In the genomic region with DNA sequence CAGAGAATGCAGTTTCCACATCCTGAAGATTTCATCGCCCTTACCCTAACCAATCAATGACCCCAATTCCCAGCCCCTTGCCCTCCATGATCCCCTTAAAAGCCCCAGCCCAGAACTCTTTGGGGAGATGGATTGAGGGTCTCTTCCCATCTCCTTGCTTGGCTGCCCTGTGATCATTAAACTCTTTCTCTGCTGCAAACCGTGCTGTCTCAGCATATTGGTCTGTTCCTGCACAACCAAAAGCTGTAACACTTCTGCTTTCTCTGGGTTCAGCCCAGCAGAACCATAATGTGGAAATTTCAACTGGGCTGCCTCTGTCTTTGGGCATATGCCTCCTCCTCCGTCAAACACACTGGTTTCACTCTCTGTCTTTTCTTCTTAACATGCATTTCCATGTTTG, we compare ENCODE assay signal across 27 cellular contexts.
"Had no signal": no experiment of that assay in that cellular context is flagged by ENCODE, and none has a peak within 500 bp of the region (broad histone marks: within the 10 kb centered on the region; RNA-seq: fewer than 3 reads in every experiment).

No MANE protein-coding gene starts in this region.

- ATAC-seq: stimulated activated effector memory CD8-positive, alpha-beta T cell treated with anti-CD3 and anti-CD28 coated beads, Interleukin-12 subunit alpha, Interleukin-12 subunit beta, amount 100 ng/mL, for 72 hours; stimulated activated memory B cell treated with anti-CD40 and anti-IgM and Interleukin-4, amounts not matched to agents 10 μg/mL and 1 μg/mL and 100 μg/mL, for 72 hours; stimulated activated naive B cell treated with anti-CD40 and anti-IgM and Interleukin-4, amounts not matched to agents 10 μg/mL and 1 μg/mL and 100 μg/mL, for 72 hours; stimulated activated naive CD8-positive, alpha-beta T cell treated with anti-CD3 and anti-CD28 coated beads, Interleukin-15, amount 100 ng/mL, for 72 hours; stimulated activated naive CD8-positive, alpha-beta T cell treated with anti-CD3 and anti-CD28 coated beads, Interleukin-15, Interleukin-2, amounts not matched to agents 100 U/mL and 50 U/mL, for 24 hours; upper lobe of right lung had no signal

- H3K36me3 ChIP-seq: stomach, suprapubic skin, thoracic aorta, thyroid gland, tibial artery, tibial nerve, transverse colon, upper lobe of left lung, upper lobe of right lung, uterus, vagina had no signal

- H3K4me1 ChIP-seq: stomach, suprapubic skin, testis, thyroid gland, tibial artery, tibial nerve, transverse colon, upper lobe of left lung, upper lobe of right lung, uterus, vagina had no signal

- H3K27ac ChIP-seq: stomach, suprapubic skin, testis, thoracic aorta, thyroid gland, tibial artery, tibial nerve, transverse colon, upper lobe of left lung, upper lobe of right lung, uterus, vagina had no signal

- FAIRE-seq: urothelium cell line had no signal

- H3K27me3 ChIP-seq: testis, thyroid gland, tibial artery, tibial nerve, upper lobe of left lung, uterus, vagina had no signal

- H3K4me3 ChIP-seq: stomach, suprapubic skin, testis, thoracic aorta, thyroid gland, tibial artery, tibial nerve, transverse colon, upper lobe of left lung, upper lobe of right lung, uterus, vagina had no signal

- DNase-seq: stimulated activated CD4-positive, alpha-beta T cell treated with anti-CD3 and anti-CD28 coated beads, Interleukin-2, amount 100 ng/mL, for 48 hours; stimulated activated CD4-positive, alpha-beta T cell treated with anti-CD3 and anti-CD28 coated beads, Interleukin-4, amount 100 ng/mL, for 1 hour; stimulated activated CD4-positive, alpha-beta T cell treated with anti-CD3 and anti-CD28 coated beads, Interleukin-4, amount 100 ng/mL, for 24 hours; stimulated activated CD4-positive, alpha-beta T cell treated with anti-CD3 and anti-CD28 coated beads, Interleukin-4, amount 100 ng/mL, for 4 hours; stimulated activated CD8-positive, alpha-beta memory T cell treated with anti-CD3 and anti-CD28 coated beads, Interleukin-4, amount 100 ng/mL, for 48 hours; stimulated activated naive B cell treated with anti-CD40 and anti-IgM and Interleukin-4, amounts not matched to agents 10 μg/mL and 1 μg/mL and 100 μg/mL, for 72 hours; stimulated activated naive CD4-positive, alpha-beta T cell; stimulated activated naive CD4-positive, alpha-beta T cell treated with Interleukin-2 at 50 U/mL for 16 hours; stimulated activated naive CD8-positive, alpha-beta T cell treated with anti-CD3 and anti-CD28 coated beads, Interleukin-15, amount 100 ng/mL, for 72 hours; stimulated activated naive CD8-positive, alpha-beta T cell treated with anti-CD3 and anti-CD28 coated beads, Interleukin-15, Interleukin-2, amounts not matched to agents 100 U/mL and 50 U/mL, for 24 hours; stomach; substantia nigra; testis; thyroid gland; transverse colon; trophoblast cell; upper lobe of left lung; upper lobe of right lung; uterus had no signal

- H3K9me3 ChIP-seq: suprapubic skin, testis, thyroid gland, upper lobe of right lung, uterus, vagina had no signal
